Comparison of ENCODE assay signal across 1 cellular context in the genomic region with DNA sequence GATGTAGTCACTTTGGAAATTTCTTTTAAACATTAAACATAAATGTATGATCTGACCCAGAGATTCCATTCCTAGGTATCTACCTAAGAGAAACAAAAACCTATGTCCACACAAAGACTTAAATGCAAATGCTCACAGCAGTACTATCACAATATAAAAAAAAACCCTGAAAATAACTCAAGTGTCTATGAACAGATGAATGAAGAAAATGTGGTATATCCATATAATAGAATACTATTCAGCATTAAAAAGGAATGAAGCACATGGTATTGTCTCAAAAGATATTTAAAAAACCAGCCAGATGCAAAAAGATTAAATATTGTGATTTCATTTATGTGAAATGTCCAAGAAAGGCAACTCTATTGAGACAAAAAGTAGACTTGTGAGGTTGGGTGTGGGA.
A peak's percentile ranks its signal among the peaks of the same experiment; 100 is the strongest.
TF ChIP-seq lines count a peak whose summit lies in the region.

No MANE protein-coding gene starts in this region.

TF ChIP-seq in SK-N-SH treated with all-trans-retinoic acid at 6 μM for 48 hours, 23 proteins besides CTCF, POLR2A, EP300 and RAD21:
- TF ChIP-seq, protein P1, sequence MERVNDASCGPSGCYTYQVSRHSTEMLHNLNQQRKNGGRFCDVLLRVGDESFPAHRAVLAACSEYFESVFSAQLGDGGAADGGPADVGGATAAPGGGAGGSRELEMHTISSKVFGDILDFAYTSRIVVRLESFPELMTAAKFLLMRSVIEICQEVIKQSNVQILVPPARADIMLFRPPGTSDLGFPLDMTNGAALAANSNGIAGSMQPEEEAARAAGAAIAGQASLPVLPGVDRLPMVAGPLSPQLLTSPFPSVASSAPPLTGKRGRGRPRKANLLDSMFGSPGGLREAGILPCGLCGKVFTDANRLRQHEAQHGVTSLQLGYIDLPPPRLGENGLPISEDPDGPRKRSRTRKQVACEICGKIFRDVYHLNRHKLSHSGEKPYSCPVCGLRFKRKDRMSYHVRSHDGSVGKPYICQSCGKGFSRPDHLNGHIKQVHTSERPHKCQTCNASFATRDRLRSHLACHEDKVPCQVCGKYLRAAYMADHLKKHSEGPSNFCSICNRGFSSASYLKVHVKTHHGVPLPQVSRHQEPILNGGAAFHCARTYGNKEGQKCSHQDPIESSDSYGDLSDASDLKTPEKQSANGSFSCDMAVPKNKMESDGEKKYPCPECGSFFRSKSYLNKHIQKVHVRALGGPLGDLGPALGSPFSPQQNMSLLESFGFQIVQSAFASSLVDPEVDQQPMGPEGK (CRISPR knock-in tag; IDR thresholded peaks at IDR 0.05; ENCODE audit: borderline replicate concordance) = no peak
- peak; percentile 94 for TF ChIP-seq ZNF8 (CRISPR knock-in tag; IDR thresholded peaks at IDR 0.05)
